ENCODE assay signal across 8 cellular contexts in genomic region chr14:105419055-105419304, GRCh38. TPM values are rescaled to one million over a fixed set of nuclear protein-coding genes. Genes with fewer than 3 reads are reported as not detected.
DNase-seq lines count a peak whose midpoint lies in the region; ATAC-seq and TF ChIP-seq lines count a peak whose summit lies in the region.

No MANE protein-coding gene starts in this region.

- DNase-seq in HFF-Myc (ENCODE audit: extremely low read depth, low read depth) = no peak
- no peak for DNase-seq in breast epithelium (ENCODE audit: low spot score in 2 of 2)
- no peak for DNase-seq in mucosa of descending colon
- DNase-seq in medulla oblongata (ENCODE audit: extremely low spot score) = no peak

- no peak for TF ChIP-seq CTCF in 22Rv1 (IDR thresholded peaks at IDR 0.05)
- TF ChIP-seq CTCF in HFF-Myc (IDR thresholded peaks at IDR 0.05; ENCODE audit: low read depth, low read length, missing control alignments) = no peak
- no peak for TF ChIP-seq CTCF in breast epithelium (IDR thresholded peaks at IDR 0.05)
- TF ChIP-seq CTCF in mucosa of descending colon (IDR thresholded peaks at IDR 0.05) = no peak

- peak overlapping the region; percentile 67 for H3K4me3 ChIP-seq in HFF-Myc (replicated peaks; ENCODE audit: low read depth, low read length)
- peak overlapping the region; percentile 66 to 79 (median 71) for H3K4me3 ChIP-seq in breast epithelium
- H3K4me3 ChIP-seq in mucosa of descending colon = peak overlapping the region; percentile 30

- no peak for TF ChIP-seq POLR2A in breast epithelium (IDR thresholded peaks at IDR 0.05)

- peaks cover 17 to 22% of the 10 kb centered on the region in 2 donors for H3K4me1 ChIP-seq in breast epithelium
- peaks cover 19% of the 10 kb centered on the region for H3K4me1 ChIP-seq in mucosa of descending colon (ENCODE audit: low read depth)

- H3K27ac ChIP-seq in 22Rv1 (peak overlapping the region; percentile 78; the same call in 1 of the 2 replicates), breast epithelium (peak overlapping the region; percentile 73 to 84)

- H3K36me3 ChIP-seq in breast epithelium (no peaks in the 10 kb centered on the region), mucosa of descending colon (ENCODE audit: low read depth) (no peaks in the 10 kb centered on the region)

- H3K9me3 ChIP-seq in breast epithelium (no peaks in the 10 kb centered on the region), mucosa of descending colon (no peaks in the 10 kb centered on the region)

- intact Hi-C loops in breast epithelium (cut with DNase I; ENCODE audit: low total_unique reads) (no loop called here), mucosa of descending colon (cut with DNase I, micrococcal nuclease) (no loop called here)

- H3K27me3 ChIP-seq in breast epithelium = no peaks in the 10 kb centered on the region

- ATAC-seq in mucosa of descending colon = peak; percentile 15
- no peak for ATAC-seq in HG02840 (IDR thresholded peaks at IDR 0.05; ENCODE audit: low FRiP score, unreplicated experiment)
- ATAC-seq in HG02938 (IDR thresholded peaks at IDR 0.05; ENCODE audit: unreplicated experiment) = no peak
- ATAC-seq in HG03342 (IDR thresholded peaks at IDR 0.05; ENCODE audit: unreplicated experiment) = no peak

RNA-seq across cellular contexts. Expression of gene MTA1, which starts 0.6 kb away (rescaled TPM):
- 10 to 100 TPM; 50.7 to 70.1 (median 68.8) TPM for total RNA-seq in breast epithelium
- total RNA-seq in mucosa of descending colon = 100 to 1,000 TPM in 1 of 3 donors, 10 to 100 TPM in 2; 76.4 to 105 (median 79.7) TPM

RNA-seq across cellular contexts. Expression of gene TEX22, which starts 20.6 kb away (rescaled TPM):
- under 1 TPM; 0.33 to 0.64 (median 0.59) TPM for total RNA-seq in breast epithelium
- 1 to 10 TPM in 1 of 3 donors, under 1 TPM in 2; 0.84 to 2.0 (median 0.95) TPM for total RNA-seq in mucosa of descending colon

RNA-seq across cellular contexts. Expression of gene CRIP2, which starts 55.6 kb away (rescaled TPM):
- total RNA-seq in breast epithelium (100 to 1,000 TPM in 1 of 3 donors, 10 to 100 TPM in 2; 46.2 to 146 (median 92.1) TPM), mucosa of descending colon (10 to 100 TPM; 10.0 to 41.6 (median 23.5) TPM)
